40 cellular contexts compared by ENCODE assay signal in the genomic region with DNA sequence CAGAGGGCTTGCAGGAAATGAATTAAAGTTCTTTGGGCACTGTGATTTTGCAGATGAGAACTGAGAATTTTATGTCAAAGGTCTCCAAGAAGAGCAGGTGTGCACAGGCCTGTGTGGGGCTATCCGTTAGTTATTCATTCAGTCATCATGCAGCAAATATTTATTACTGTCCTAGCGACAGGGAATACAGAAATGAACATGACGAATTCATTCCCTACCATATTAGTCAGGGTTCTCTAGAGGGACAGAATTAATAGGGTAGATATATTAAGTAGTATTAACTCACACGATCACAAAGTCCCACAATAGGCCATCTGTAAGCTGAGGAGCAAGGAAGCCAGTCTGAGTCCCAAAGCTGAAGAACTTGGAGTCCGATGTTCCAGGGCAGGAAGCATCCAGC. TPM values are rescaled to one million over a fixed set of nuclear protein-coding genes. Genes with fewer than 3 reads are reported as not detected.
"Had no signal": no experiment of that assay in that cellular context is flagged by ENCODE, and none has a peak within 500 bp of the region (broad histone marks: within the 10 kb centered on the region; RNA-seq: fewer than 3 reads in every experiment).

No MANE protein-coding gene starts in this region.

- H3K27ac Mint-ChIP-seq: activated B cell treated with CpG ODN at 0.5 μM for 24 hours; activated CD4-positive, alpha-beta memory T cell treated with anti-CD3 and anti-CD28 coated beads for 36 hours; activated CD4-positive, alpha-beta T cell treated with anti-CD3 and anti-CD28 coated beads, Interleukin-2, amount 10 ng/mL, durations not matched to agents 24 days and 14 days; activated CD8-positive, alpha-beta T cell treated with anti-CD3 and anti-CD28 coated beads for 36 hours; activated naive CD4-positive, alpha-beta T cell treated with anti-CD3 and anti-CD28 coated beads for 36 hours; activated naive CD4-positive, alpha-beta T cell treated with anti-CD3 and anti-CD28 coated beads, Interleukin-2, amount 50 U/mL, for 72 hours; activated naive CD8-positive, alpha-beta T cell treated with anti-CD3 and anti-CD28 coated beads for 36 hours; activated T-cell treated with anti-CD3 and anti-CD28 coated beads, Interleukin-2, amount 50 U/mL, for 72 hours; activated T-helper 1 cell treated with anti-CD3 and anti-CD28 coated beads, Interleukin-12 subunit alpha, Interleukin-12 subunit beta, Interleukin-2, Interleukin-4 antibody, amounts not matched to agents 30 ng/mL and 10 ng/mL and 1 ng/mL, durations not matched to agents 14 hours and 24 hours and 36 hours; activated T-helper 17 cell treated with anti-CD3 and anti-CD28 coated beads, Interleukin-2, amount 50 U/mL, for 72 hours; T-helper 1 cell treated with Interleukin-12 subunit alpha and Interleukin-12 subunit beta and Interleukin-4 antibody, amounts not matched to agents 30 μg/mL and 1 μg/mL, for 36 hours; T-helper 2 cell treated with Interferon-gamma antibody and Interleukin-4, amounts not matched to agents 5 μg/mL and 100 μg/mL, for 36 hours had no signal

- H3K4me3 Mint-ChIP-seq: activated B cell treated with CpG ODN at 0.5 μM for 24 hours; activated CD4-positive, alpha-beta memory T cell treated with anti-CD3 and anti-CD28 coated beads for 36 hours; activated CD4-positive, alpha-beta T cell treated with anti-CD3 and anti-CD28 coated beads, Interleukin-2, amount 10 ng/mL, durations not matched to agents 24 days and 14 days; activated CD8-positive, alpha-beta T cell treated with anti-CD3 and anti-CD28 coated beads for 36 hours; activated naive CD4-positive, alpha-beta T cell treated with anti-CD3 and anti-CD28 coated beads for 36 hours; activated naive CD8-positive, alpha-beta T cell treated with anti-CD3 and anti-CD28 coated beads for 36 hours; activated T-cell treated with anti-CD3 and anti-CD28 coated beads, Interleukin-2, amount 50 U/mL, for 4 hours; activated T-cell treated with anti-CD3 and anti-CD28 coated beads, Interleukin-2, amount 50 U/mL, for 72 hours; activated T-helper 1 cell treated with anti-CD3 and anti-CD28 coated beads, Interleukin-12 subunit alpha, Interleukin-12 subunit beta, Interleukin-2, Interleukin-4 antibody, amounts not matched to agents 30 ng/mL and 10 ng/mL and 1 ng/mL, durations not matched to agents 14 hours and 24 hours and 36 hours; activated T-helper 17 cell treated with anti-CD3 and anti-CD28 coated beads, Interleukin-2, amount 50 U/mL, for 72 hours; central memory CD8-positive, alpha-beta T cell; T-helper 1 cell treated with Interleukin-12 subunit alpha and Interleukin-12 subunit beta and Interleukin-4 antibody, amounts not matched to agents 30 μg/mL and 1 μg/mL, for 36 hours; T-helper 2 cell treated with Interferon-gamma antibody and Interleukin-4, amounts not matched to agents 5 μg/mL and 100 μg/mL, for 36 hours had no signal

- H3K36me3 ChIP-seq: adrenal gland, brain microvascular endothelial cell, breast epithelium, cardiac muscle cell had no signal

- H3K4me3 ChIP-seq: adrenal gland, body of pancreas, breast epithelium, cardiac muscle cell had no signal

- ATAC-seq: activated CD8-positive, alpha-beta T cell treated with anti-CD3 and anti-CD28 coated beads for 36 hours; activated naive CD4-positive, alpha-beta T cell treated with anti-CD3 and anti-CD28 coated beads, Interleukin-2, amount 50 U/mL, for 72 hours; activated T-cell treated with anti-CD3 and anti-CD28 coated beads, Interleukin-2, amount 50 U/mL, for 4 hours; activated T-cell treated with anti-CD3 and anti-CD28 coated beads, Interleukin-2, amount 50 U/mL, for 72 hours; activated T-helper 17 cell treated with anti-CD3 and anti-CD28 coated beads, Interleukin-2, amount 50 U/mL, for 72 hours; body of pancreas had no signal

- H3K27ac ChIP-seq: adrenal gland, body of pancreas, brain microvascular endothelial cell, breast epithelium, cardiac muscle cell, VCaP had no signal

- DNase-seq: activated B cell treated with CpG ODN at 0.5 μM for 24 hours; activated CD4-positive, alpha-beta memory T cell treated with anti-CD3 and anti-CD28 coated beads for 36 hours; activated CD4-positive, alpha-beta T cell treated with anti-CD3 and anti-CD28 coated beads for 4 hours; activated CD4-positive, alpha-beta T cell treated with anti-CD3 and anti-CD28 coated beads, Interleukin-2, amount 10 ng/mL, durations not matched to agents 24 days and 14 days; activated CD4-positive, alpha-beta T cell treated with anti-CD3 and anti-CD28 coated beads, Interleukin-2, amount 50 U/mL, for 1 hour; activated CD4-positive, alpha-beta T cell treated with anti-CD3 and anti-CD28 coated beads, Interleukin-2, amount 50 U/mL, for 4 hours; activated CD4-positive, CD25-positive, alpha-beta regulatory T cell treated with anti-CD3 and anti-CD28 coated beads, Interleukin-2, amount 50 U/mL, for 72 hours; activated CD8-positive, alpha-beta memory T cell treated with anti-CD3 and anti-CD28 coated beads, Interleukin-2, amount 50 U/mL, for 4 hours; activated CD8-positive, alpha-beta T cell treated with anti-CD3 and anti-CD28 coated beads for 36 hours; activated gamma-delta T cell treated with Interleukin-2 at 50 U/mL for 16 hours; activated naive CD4-positive, alpha-beta T cell; activated naive CD4-positive, alpha-beta T cell treated with anti-CD3 and anti-CD28 coated beads for 36 hours; activated naive CD4-positive, alpha-beta T cell treated with anti-CD3 and anti-CD28 coated beads, Interleukin-2, amount 50 U/mL, for 16 hours; activated naive CD8-positive, alpha-beta T cell treated with anti-CD3 and anti-CD28 coated beads for 36 hours; activated T-cell treated with anti-CD3 and anti-CD28 coated beads for 4 hours; activated T-cell treated with anti-CD3 and anti-CD28 coated beads, Interleukin-2, amount 50 U/mL, for 1 hour; activated T-cell treated with anti-CD3 and anti-CD28 coated beads, Interleukin-2, amount 50 U/mL, for 4 hours; activated T-cell treated with anti-CD3 and anti-CD28 coated beads, Interleukin-2, amount 50 U/mL, for 72 hours; adrenal gland; amniotic stem cell; body of pancreas; brain microvascular endothelial cell; caudate nucleus; cerebellar nuclear complex; T-helper 2 cell; T-helper 9 cell had no signal

- H3K4me1 Mint-ChIP-seq: activated B cell treated with CpG ODN at 0.5 μM for 24 hours; activated CD4-positive, alpha-beta T cell treated with anti-CD3 and anti-CD28 coated beads, Interleukin-2, amount 10 ng/mL, durations not matched to agents 24 days and 14 days; activated naive CD8-positive, alpha-beta T cell treated with anti-CD3 and anti-CD28 coated beads for 36 hours; central memory CD8-positive, alpha-beta T cell had no signal

- H3K9me3 Mint-ChIP-seq: activated B cell treated with CpG ODN at 0.5 μM for 24 hours; activated CD4-positive, alpha-beta memory T cell treated with anti-CD3 and anti-CD28 coated beads for 36 hours; activated CD4-positive, alpha-beta T cell treated with anti-CD3 and anti-CD28 coated beads, Interleukin-2, amount 10 ng/mL, durations not matched to agents 24 days and 14 days; activated CD8-positive, alpha-beta T cell treated with anti-CD3 and anti-CD28 coated beads for 36 hours; activated naive CD4-positive, alpha-beta T cell treated with anti-CD3 and anti-CD28 coated beads for 36 hours; activated naive CD4-positive, alpha-beta T cell treated with anti-CD3 and anti-CD28 coated beads, Interleukin-2, amount 50 U/mL, for 72 hours; activated naive CD8-positive, alpha-beta T cell treated with anti-CD3 and anti-CD28 coated beads for 36 hours; activated T-cell treated with anti-CD3 and anti-CD28 coated beads, Interleukin-2, amount 50 U/mL, for 4 hours; activated T-cell treated with anti-CD3 and anti-CD28 coated beads, Interleukin-2, amount 50 U/mL, for 72 hours; activated T-helper 1 cell treated with anti-CD3 and anti-CD28 coated beads, Interleukin-12 subunit alpha, Interleukin-12 subunit beta, Interleukin-2, Interleukin-4 antibody, amounts not matched to agents 30 ng/mL and 10 ng/mL and 1 ng/mL, durations not matched to agents 14 hours and 24 hours and 36 hours; activated T-helper 17 cell treated with anti-CD3 and anti-CD28 coated beads, Interleukin-2, amount 50 U/mL, for 72 hours; central memory CD8-positive, alpha-beta T cell; T-helper 1 cell treated with Interleukin-12 subunit alpha and Interleukin-12 subunit beta and Interleukin-4 antibody, amounts not matched to agents 30 μg/mL and 1 μg/mL, for 36 hours; T-helper 2 cell treated with Interferon-gamma antibody and Interleukin-4, amounts not matched to agents 5 μg/mL and 100 μg/mL, for 36 hours had no signal

- FAIRE-seq: astrocyte, TTC549 had no signal

- H3K4me1 ChIP-seq: adrenal gland, body of pancreas, breast epithelium had no signal

- H3K27me3 ChIP-seq: adrenal gland, body of pancreas, brain microvascular endothelial cell, breast epithelium, cardiac muscle cell had no signal

- H3K9me3 ChIP-seq: adrenal gland, body of pancreas, breast epithelium had no signal

- H3K27me3 Mint-ChIP-seq: activated CD4-positive, alpha-beta T cell treated with anti-CD3 and anti-CD28 coated beads, Interleukin-2, amount 10 ng/mL, durations not matched to agents 24 days and 14 days had no signal

- H3K36me3 Mint-ChIP-seq: activated CD4-positive, alpha-beta memory T cell treated with anti-CD3 and anti-CD28 coated beads for 36 hours; activated naive CD4-positive, alpha-beta T cell treated with anti-CD3 and anti-CD28 coated beads, Interleukin-2, amount 50 U/mL, for 72 hours; activated naive CD8-positive, alpha-beta T cell treated with anti-CD3 and anti-CD28 coated beads for 36 hours had no signal

RNA-seq across cellular contexts. Expression of a gene that starts 2.9 kb away (rescaled TPM):
- total RNA-seq: activated CD4-positive, alpha-beta memory T cell treated with anti-CD3 and anti-CD28 coated beads for 36 hours; activated CD8-positive, alpha-beta memory T cell treated with anti-CD3 and anti-CD28 coated beads for 36 hours; activated CD8-positive, alpha-beta T cell treated with anti-CD3 and anti-CD28 coated beads for 36 hours; activated naive CD4-positive, alpha-beta T cell treated with anti-CD3 and anti-CD28 coated beads for 36 hours; activated naive CD4-positive, alpha-beta T cell treated with anti-CD3 and anti-CD28 coated beads, Interleukin-2, amount 50 U/mL, for 72 hours; activated naive CD8-positive, alpha-beta T cell treated with anti-CD3 and anti-CD28 coated beads for 36 hours; activated T-cell treated with anti-CD3 and anti-CD28 coated beads, Interleukin-2, amount 50 U/mL, for 4 hours; activated T-cell treated with anti-CD3 and anti-CD28 coated beads, Interleukin-2, amount 50 U/mL, for 72 hours; activated T-helper 1 cell treated with anti-CD3 and anti-CD28 coated beads, Interleukin-12 subunit alpha, Interleukin-12 subunit beta, Interleukin-2, Interleukin-4 antibody, amounts not matched to agents 30 ng/mL and 10 ng/mL and 1 ng/mL, durations not matched to agents 14 hours and 24 hours and 36 hours; activated T-helper 17 cell treated with anti-CD3 and anti-CD28 coated beads, Interleukin-2, amount 50 U/mL, for 72 hours; astrocyte; body of pancreas; cardiac muscle cell; chondrocyte had no signal
- polyA plus RNA-seq: aorta, cardiac muscle cell had no signal
